ENCODE assay signal across 1 cellular context in the genomic region with DNA sequence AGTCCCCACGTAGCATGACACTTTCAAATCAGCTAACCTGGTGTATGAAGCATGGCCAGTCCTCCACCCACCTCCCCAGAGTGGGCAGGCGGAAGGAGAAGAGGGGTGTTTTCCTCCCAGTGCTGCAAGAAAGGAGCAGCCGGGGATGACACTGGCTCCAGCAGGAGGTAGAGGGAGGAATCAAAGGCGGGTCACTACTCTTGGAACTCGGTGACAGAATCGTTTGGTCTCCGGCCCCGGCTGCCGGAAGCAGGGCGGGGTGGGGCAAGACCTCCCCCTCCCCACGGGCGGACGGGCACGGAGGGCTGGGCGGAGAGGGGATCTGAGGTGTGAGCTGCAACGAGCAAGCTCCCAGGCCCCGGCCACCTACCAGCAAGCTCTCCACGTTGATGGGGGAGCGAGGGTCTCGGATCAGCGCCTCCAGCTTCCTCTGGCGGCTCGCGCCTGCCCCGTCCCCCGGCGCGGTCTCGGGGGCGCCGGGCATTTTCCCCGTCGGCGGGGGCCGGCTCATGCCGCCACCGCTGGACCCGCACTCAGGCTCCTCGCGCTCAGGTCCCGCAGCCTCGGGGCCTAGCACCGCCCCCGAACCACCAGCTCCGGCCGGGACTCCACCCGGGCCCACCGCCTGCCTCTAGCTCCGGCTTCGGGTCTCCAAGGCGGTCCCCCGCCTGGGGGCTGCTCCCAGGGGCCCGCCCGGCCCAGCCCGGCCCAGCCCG.
A peak's percentile ranks its signal among the peaks of the same experiment; 100 is the strongest.
TF ChIP-seq lines count a peak whose summit lies in the region.

No MANE protein-coding gene starts in this region.

TF ChIP-seq in HepG2, 621 proteins besides CTCF, POLR2A, EP300 and RAD21 (continued from another document and continues in another):
- TF ChIP-seq HNRNPLL (IDR thresholded peaks at IDR 0.05; ENCODE audit: low read depth, low read length, poor library complexity, severe bottlenecking) (no peak), TCF12 (IDR thresholded peaks at IDR 0.05) (no peak), TCF12 (CRISPR knock-in tag; IDR thresholded peaks at IDR 0.05) (peak; percentile 72), ZNF781 (CRISPR knock-in tag; IDR thresholded peaks at IDR 0.05; ENCODE audit: borderline replicate concordance, not compliant biosample characterization) (no peak), ZNF468 (CRISPR knock-in tag; IDR thresholded peaks at IDR 0.05) (no peak; the same call in 1 of the 2 replicates), ZNF235 (CRISPR knock-in tag; IDR thresholded peaks at IDR 0.05; ENCODE audit: borderline replicate concordance) (peak; percentile 58; the same call in 1 of the 2 replicates), NBN (conservative IDR thresholded peaks at IDR 0.05) (no peak), PCBP1 (IDR thresholded peaks at IDR 0.05; ENCODE audit: borderline replicate concordance, low read depth, low read length) (peak; percentile 88; the same call in 1 of the 2 replicates), TCF7 (IDR thresholded peaks at IDR 0.05; ENCODE audit: low read depth) (peak; percentile 70), ATAD3A (CRISPR knock-in tag; IDR thresholded peaks at IDR 0.05) (no peak), KMT2B (CRISPR knock-in tag; IDR thresholded peaks at IDR 0.05) (no peak; the same call in 1 of the 2 replicates), ZFY (CRISPR knock-in tag; IDR thresholded peaks at IDR 0.05) (peak; percentile 79), BCL6 (CRISPR knock-in tag; IDR thresholded peaks at IDR 0.05) (peak; percentile 75), ARNT2 (CRISPR knock-in tag; IDR thresholded peaks at IDR 0.05; ENCODE audit: low read depth) (peak; percentile 78), ETV5 (CRISPR knock-in tag; IDR thresholded peaks at IDR 0.05; ENCODE audit: borderline replicate concordance) (peak; percentile 99), PHF20 (CRISPR knock-in tag; IDR thresholded peaks at IDR 0.05) (peak; percentile 41), SAFB2 (CRISPR knock-in tag; IDR thresholded peaks at IDR 0.05; ENCODE audit: borderline replicate concordance, low read depth) (peak; percentile 91; the same call in 1 of the 2 replicates), NCOA2 (CRISPR knock-in tag; IDR thresholded peaks at IDR 0.05) (peak; percentile 68), SOX13 (IDR thresholded peaks at IDR 0.05) (no peak), SOX13 (CRISPR knock-in tag; conservative IDR thresholded peaks at IDR 0.05 in 1 of 2, IDR thresholded peaks at IDR 0.05 in 1 of 2) (peak in 1 of 2 experiments; percentile 74; a peak in 2 of 4 replicates), STAT5B (CRISPR knock-in tag; IDR thresholded peaks at IDR 0.05) (peak; percentile 42; the same call in 1 of the 2 replicates), LCORL (IDR thresholded peaks at IDR 0.05) (no peak), LCORL (CRISPR knock-in tag; IDR thresholded peaks at IDR 0.05) (peak; percentile 72), ZFP41 (CRISPR knock-in tag; IDR thresholded peaks at IDR 0.05; ENCODE audit: borderline replicate concordance) (peak; percentile 89; the same call in 1 of the 2 replicates), MEF2D (CRISPR knock-in tag; IDR thresholded peaks at IDR 0.05) (peak; percentile 76; the same call in 1 of the 2 replicates), NCOA1 (CRISPR knock-in tag; IDR thresholded peaks at IDR 0.05) (no peak), ZIK1 (CRISPR knock-in tag; IDR thresholded peaks at IDR 0.05; ENCODE audit: borderline replicate concordance, low read depth) (peak; percentile 73), TGIF2 (CRISPR knock-in tag; IDR thresholded peaks at IDR 0.05) (peak; percentile 94; the same call in 1 of the 2 replicates), ZNF790 (CRISPR knock-in tag; IDR thresholded peaks at IDR 0.05; ENCODE audit: borderline replicate concordance) (peak; percentile 71; the same call in 1 of the 2 replicates), ELF3 (CRISPR knock-in tag; IDR thresholded peaks at IDR 0.05) (peak; percentile 89), ZNF282 (IDR thresholded peaks at IDR 0.05; ENCODE audit: partially characterized antibody) (no peak), HNRNPUL1 (IDR thresholded peaks at IDR 0.05; ENCODE audit: low read depth, low read length) (no peak), NFIB (CRISPR knock-in tag; IDR thresholded peaks at IDR 0.05; ENCODE audit: borderline replicate concordance) (0 out of 2 replicates have a peak, but pooled peaks have one; percentile 47), SRY (CRISPR knock-in tag; IDR thresholded peaks at IDR 0.05) (peak; percentile 77; the same call in 1 of the 2 replicates), SOX6 (IDR thresholded peaks at IDR 0.05) (no peak), SOX6 (CRISPR knock-in tag; IDR thresholded peaks at IDR 0.05) (0 out of 2 replicates have a peak, but pooled peaks have one; percentile 55), ERF (CRISPR knock-in tag; IDR thresholded peaks at IDR 0.05) (no peak; the same call in 1 of the 2 replicates), FOXA3 (CRISPR knock-in tag; IDR thresholded peaks at IDR 0.05) (peak; percentile 60), HES4 (CRISPR knock-in tag; IDR thresholded peaks at IDR 0.05; ENCODE audit: borderline replicate concordance) (peak; percentile 95), BRD4 (CRISPR knock-in tag; IDR thresholded peaks at IDR 0.05) (peak; percentile 91), ZC3H13 (CRISPR knock-in tag; IDR thresholded peaks at IDR 0.05) (peak; percentile 97), ZNF44 (CRISPR knock-in tag; IDR thresholded peaks at IDR 0.05) (no peak; the same call in 1 of the 2 replicates), JUNB (CRISPR knock-in tag; IDR thresholded peaks at IDR 0.05; ENCODE audit: borderline replicate concordance) (no peak), ZNF160 (CRISPR knock-in tag; IDR thresholded peaks at IDR 0.05) (peak; percentile 84; the same call in 1 of the 2 replicates), KLF6 (CRISPR knock-in tag; IDR thresholded peaks at IDR 0.05) (peak; percentile 45), ARNTL (CRISPR knock-in tag; IDR thresholded peaks at IDR 0.05) (peak; percentile 75; the same call in 1 of the 2 replicates), SP4 (CRISPR knock-in tag; IDR thresholded peaks at IDR 0.05) (peak; percentile 44; the same call in 1 of the 2 replicates), ZKSCAN8 (CRISPR knock-in tag; IDR thresholded peaks at IDR 0.05; ENCODE audit: borderline replicate concordance) (no peak), CAMTA2 (CRISPR knock-in tag; IDR thresholded peaks at IDR 0.05; ENCODE audit: borderline replicate concordance) (peak; percentile 73; the same call in 1 of the 2 replicates), SRSF4 (IDR thresholded peaks at IDR 0.05; ENCODE audit: low read depth, low read length, poor library complexity, severe bottlenecking) (peak; percentile 98), ZNF841 (CRISPR knock-in tag; IDR thresholded peaks at IDR 0.05; ENCODE audit: borderline replicate concordance) (peak; percentile 19; the same call in 1 of the 2 replicates), REPIN1 (CRISPR knock-in tag; IDR thresholded peaks at IDR 0.05; ENCODE audit: borderline replicate concordance, low read depth) (peak; percentile 60; the same call in 1 of the 2 replicates), MED1 (CRISPR knock-in tag; IDR thresholded peaks at IDR 0.05) (peak; percentile 95)
- TF ChIP-seq, protein P1, sequence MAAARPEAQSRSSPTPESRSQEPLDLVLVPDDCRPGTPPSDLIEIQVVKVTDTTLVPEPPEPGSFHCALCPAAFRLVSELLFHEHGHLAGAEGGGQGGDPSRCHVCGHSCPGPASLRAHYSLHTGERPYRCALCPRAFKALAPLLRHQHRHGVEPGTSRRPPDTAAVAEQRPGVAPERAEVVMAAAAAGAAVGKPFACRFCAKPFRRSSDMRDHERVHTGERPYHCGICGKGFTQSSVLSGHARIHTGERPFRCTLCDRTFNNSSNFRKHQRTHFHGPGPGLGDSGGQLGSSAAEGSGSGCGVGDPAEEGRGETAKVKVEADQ (CRISPR knock-in tag; IDR thresholded peaks at IDR 0.05; ENCODE audit: borderline replicate concordance): peak; percentile 91; the same call in 1 of the 2 replicates
- TF ChIP-seq, protein P2, sequence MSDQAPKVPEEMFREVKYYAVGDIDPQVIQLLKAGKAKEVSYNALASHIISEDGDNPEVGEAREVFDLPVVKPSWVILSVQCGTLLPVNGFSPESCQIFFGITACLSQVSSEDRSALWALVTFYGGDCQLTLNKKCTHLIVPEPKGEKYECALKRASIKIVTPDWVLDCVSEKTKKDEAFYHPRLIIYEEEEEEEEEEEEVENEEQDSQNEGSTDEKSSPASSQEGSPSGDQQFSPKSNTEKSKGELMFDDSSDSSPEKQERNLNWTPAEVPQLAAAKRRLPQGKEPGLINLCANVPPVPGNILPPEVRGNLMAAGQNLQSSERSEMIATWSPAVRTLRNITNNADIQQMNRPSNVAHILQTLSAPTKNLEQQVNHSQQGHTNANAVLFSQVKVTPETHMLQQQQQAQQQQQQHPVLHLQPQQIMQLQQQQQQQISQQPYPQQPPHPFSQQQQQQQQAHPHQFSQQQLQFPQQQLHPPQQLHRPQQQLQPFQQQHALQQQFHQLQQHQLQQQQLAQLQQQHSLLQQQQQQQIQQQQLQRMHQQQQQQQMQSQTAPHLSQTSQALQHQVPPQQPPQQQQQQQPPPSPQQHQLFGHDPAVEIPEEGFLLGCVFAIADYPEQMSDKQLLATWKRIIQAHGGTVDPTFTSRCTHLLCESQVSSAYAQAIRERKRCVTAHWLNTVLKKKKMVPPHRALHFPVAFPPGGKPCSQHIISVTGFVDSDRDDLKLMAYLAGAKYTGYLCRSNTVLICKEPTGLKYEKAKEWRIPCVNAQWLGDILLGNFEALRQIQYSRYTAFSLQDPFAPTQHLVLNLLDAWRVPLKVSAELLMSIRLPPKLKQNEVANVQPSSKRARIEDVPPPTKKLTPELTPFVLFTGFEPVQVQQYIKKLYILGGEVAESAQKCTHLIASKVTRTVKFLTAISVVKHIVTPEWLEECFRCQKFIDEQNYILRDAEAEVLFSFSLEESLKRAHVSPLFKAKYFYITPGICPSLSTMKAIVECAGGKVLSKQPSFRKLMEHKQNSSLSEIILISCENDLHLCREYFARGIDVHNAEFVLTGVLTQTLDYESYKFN (CRISPR knock-in tag; conservative IDR thresholded peaks at IDR 0.05): peak; percentile 74; the same call in 1 of the 2 replicates
- TF ChIP-seq, protein P3, sequence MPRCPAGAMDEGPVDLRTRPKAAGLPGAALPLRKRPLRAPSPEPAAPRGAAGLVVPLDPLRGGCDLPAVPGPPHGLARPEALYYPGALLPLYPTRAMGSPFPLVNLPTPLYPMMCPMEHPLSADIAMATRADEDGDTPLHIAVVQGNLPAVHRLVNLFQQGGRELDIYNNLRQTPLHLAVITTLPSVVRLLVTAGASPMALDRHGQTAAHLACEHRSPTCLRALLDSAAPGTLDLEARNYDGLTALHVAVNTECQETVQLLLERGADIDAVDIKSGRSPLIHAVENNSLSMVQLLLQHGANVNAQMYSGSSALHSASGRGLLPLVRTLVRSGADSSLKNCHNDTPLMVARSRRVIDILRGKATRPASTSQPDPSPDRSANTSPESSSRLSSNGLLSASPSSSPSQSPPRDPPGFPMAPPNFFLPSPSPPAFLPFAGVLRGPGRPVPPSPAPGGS (CRISPR knock-in tag; IDR thresholded peaks at IDR 0.05): no peak; the same call in 1 of the 2 replicates
- TF ChIP-seq, protein P4, sequence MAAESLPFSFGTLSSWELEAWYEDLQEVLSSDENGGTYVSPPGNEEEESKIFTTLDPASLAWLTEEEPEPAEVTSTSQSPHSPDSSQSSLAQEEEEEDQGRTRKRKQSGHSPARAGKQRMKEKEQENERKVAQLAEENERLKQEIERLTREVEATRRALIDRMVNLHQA (CRISPR knock-in tag; IDR thresholded peaks at IDR 0.05): peak; percentile 25; the same call in 1 of the 2 replicates
- TF ChIP-seq, protein P5, sequence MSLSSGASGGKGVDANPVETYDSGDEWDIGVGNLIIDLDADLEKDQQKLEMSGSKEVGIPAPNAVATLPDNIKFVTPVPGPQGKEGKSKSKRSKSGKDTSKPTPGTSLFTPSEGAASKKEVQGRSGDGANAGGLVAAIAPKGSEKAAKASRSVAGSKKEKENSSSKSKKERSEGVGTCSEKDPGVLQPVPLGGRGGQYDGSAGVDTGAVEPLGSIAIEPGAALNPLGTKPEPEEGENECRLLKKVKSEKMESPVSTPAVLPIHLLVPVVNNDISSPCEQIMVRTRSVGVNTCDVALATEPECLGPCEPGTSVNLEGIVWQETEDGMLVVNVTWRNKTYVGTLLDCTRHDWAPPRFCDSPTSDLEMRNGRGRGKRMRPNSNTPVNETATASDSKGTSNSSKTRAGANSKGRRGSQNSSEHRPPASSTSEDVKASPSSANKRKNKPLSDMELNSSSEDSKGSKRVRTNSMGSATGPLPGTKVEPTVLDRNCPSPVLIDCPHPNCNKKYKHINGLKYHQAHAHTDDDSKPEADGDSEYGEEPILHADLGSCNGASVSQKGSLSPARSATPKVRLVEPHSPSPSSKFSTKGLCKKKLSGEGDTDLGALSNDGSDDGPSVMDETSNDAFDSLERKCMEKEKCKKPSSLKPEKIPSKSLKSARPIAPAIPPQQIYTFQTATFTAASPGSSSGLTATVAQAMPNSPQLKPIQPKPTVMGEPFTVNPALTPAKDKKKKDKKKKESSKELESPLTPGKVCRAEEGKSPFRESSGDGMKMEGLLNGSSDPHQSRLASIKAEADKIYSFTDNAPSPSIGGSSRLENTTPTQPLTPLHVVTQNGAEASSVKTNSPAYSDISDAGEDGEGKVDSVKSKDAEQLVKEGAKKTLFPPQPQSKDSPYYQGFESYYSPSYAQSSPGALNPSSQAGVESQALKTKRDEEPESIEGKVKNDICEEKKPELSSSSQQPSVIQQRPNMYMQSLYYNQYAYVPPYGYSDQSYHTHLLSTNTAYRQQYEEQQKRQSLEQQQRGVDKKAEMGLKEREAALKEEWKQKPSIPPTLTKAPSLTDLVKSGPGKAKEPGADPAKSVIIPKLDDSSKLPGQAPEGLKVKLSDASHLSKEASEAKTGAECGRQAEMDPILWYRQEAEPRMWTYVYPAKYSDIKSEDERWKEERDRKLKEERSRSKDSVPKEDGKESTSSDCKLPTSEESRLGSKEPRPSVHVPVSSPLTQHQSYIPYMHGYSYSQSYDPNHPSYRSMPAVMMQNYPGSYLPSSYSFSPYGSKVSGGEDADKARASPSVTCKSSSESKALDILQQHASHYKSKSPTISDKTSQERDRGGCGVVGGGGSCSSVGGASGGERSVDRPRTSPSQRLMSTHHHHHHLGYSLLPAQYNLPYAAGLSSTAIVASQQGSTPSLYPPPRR (CRISPR knock-in tag; IDR thresholded peaks at IDR 0.05; ENCODE audit: borderline replicate concordance): peak; percentile 87
- TF ChIP-seq, protein P6, sequence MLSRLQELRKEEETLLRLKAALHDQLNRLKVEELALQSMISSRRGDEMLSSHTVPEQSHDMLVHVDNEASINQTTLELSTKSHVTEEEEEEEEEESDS (CRISPR knock-in tag; IDR thresholded peaks at IDR 0.05; ENCODE audit: borderline replicate concordance): no peak
- TF ChIP-seq, protein P7, sequence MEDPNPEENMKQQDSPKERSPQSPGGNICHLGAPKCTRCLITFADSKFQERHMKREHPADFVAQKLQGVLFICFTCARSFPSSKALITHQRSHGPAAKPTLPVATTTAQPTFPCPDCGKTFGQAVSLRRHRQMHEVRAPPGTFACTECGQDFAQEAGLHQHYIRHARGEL (CRISPR knock-in tag; IDR thresholded peaks at IDR 0.05): 0 out of 2 replicates have a peak, but pooled peaks have one; percentile 70
- TF ChIP-seq, protein P8, sequence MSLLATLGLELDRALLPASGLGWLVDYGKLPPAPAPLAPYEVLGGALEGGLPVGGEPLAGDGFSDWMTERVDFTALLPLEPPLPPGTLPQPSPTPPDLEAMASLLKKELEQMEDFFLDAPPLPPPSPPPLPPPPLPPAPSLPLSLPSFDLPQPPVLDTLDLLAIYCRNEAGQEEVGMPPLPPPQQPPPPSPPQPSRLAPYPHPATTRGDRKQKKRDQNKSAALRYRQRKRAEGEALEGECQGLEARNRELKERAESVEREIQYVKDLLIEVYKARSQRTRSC (CRISPR knock-in tag; IDR thresholded peaks at IDR 0.05; ENCODE audit: low read depth): no peak
